Comparison of ENCODE assay signal across 12 cellular contexts in the genomic region with DNA sequence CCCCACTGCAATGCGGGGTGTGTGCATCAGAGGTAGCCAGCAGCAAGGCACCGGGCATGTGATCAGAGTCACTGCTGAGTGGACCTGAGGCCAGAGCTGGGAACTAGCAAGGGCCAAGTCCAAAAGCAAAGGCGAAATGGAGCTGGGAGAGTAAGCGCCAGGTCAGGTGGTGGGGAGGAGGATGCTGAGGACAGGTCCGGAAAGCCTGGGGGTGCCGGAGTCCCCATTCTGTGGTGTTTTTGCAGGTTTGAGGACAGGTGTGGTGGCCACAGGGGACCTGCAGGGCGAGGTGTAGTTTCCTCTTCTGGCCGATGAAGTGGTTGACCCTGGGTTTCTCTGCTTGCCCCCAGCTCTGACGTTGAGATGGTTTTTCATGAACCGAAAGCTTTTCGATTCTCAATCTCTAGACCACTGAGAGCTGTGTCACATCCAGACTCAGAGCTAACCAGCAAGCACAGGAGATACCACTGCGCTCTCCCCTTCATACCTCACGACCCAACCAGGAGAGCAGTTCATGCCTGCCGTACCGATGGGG. TPM values are rescaled to one million over a fixed set of nuclear protein-coding genes. Genes with fewer than 3 reads are reported as not detected.
DNase-seq lines count a peak whose midpoint lies in the region; ATAC-seq and TF ChIP-seq lines count a peak whose summit lies in the region.
"Had no signal": no experiment of that assay in that cellular context is flagged by ENCODE, and none has a peak within 500 bp of the region (broad histone marks: within the 10 kb centered on the region; RNA-seq: fewer than 3 reads in every experiment).

No MANE protein-coding gene starts in this region.

- no peaks in the 10 kb centered on the region for H3K36me3 ChIP-seq in BLaER1
- no peaks in the 10 kb centered on the region for H3K36me3 ChIP-seq in smooth muscle cell (ENCODE audit: low read depth)
- H3K36me3 ChIP-seq: ascending aorta, sigmoid colon had no signal

- no peaks in the 10 kb centered on the region for H3F3A ChIP-seq in smooth muscle cell (ENCODE audit: low read depth)

- no peak overlapping the region for H2AFZ ChIP-seq in smooth muscle cell (ENCODE audit: low read depth)

- H3K27ac ChIP-seq in BLaER1 (no peak overlapping the region), smooth muscle cell (ENCODE audit: low read depth) (no peak overlapping the region)
- H3K27ac ChIP-seq: ascending aorta, sigmoid colon had no signal

- DNase-seq in GM19238 (ENCODE audit: insufficient read length, low spot score) (peak; percentile 65), CD14-positive monocyte (ENCODE audit: low spot score) (no peak), CD1c-positive myeloid dendritic cell (ENCODE audit: extremely low spot score) (no peak), NCI-H748 (lab: John Stamatoyannopoulos, UW; ENCODE audit: unreplicated experiment) (no peak), smooth muscle cell (lab: John Stamatoyannopoulos, UW; ENCODE audit: unreplicated experiment) (no peak)
- DNase-seq: activated CD4-positive, alpha-beta memory T cell treated with anti-CD3 and anti-CD28 coated beads for 36 hours; KBM-7; sigmoid colon had no signal

- peaks cover 32% of the 10 kb centered on the region for H3K4me1 Mint-ChIP-seq in CD14-positive monocyte

- no peak for TF ChIP-seq CTCF in CD14-positive monocyte (IDR thresholded peaks at IDR 0.05)
- no peak for TF ChIP-seq CTCF in smooth muscle cell (IDR thresholded peaks at IDR 0.05; ENCODE audit: borderline replicate concordance, insufficient read depth, poor library complexity, severe bottlenecking)

- no peaks in the 10 kb centered on the region for H3K79me2 ChIP-seq in smooth muscle cell (ENCODE audit: low read depth)

- no peaks in the 10 kb centered on the region for H4K20me1 ChIP-seq in BLaER1
- H4K20me1 ChIP-seq in smooth muscle cell (ENCODE audit: low read depth) = no peaks in the 10 kb centered on the region

- H3K27me3 ChIP-seq in BLaER1 (no peaks in the 10 kb centered on the region), smooth muscle cell (ENCODE audit: low read depth) (peaks cover 13% of the 10 kb centered on the region)
- H3K27me3 ChIP-seq: ascending aorta, sigmoid colon had no signal

- 91% methylated on average over 15 of the region's 15 CpGs for WGBS in smooth muscle cell (ENCODE audit: low lambda C conversion rate)

- no peaks in the 10 kb centered on the region for H3K36me3 Mint-ChIP-seq in CD14-positive monocyte
- H3K36me3 Mint-ChIP-seq: activated CD4-positive, alpha-beta memory T cell treated with anti-CD3 and anti-CD28 coated beads for 36 hours had no signal

- H3K27ac Mint-ChIP-seq in CD14-positive monocyte = no peak overlapping the region
- H3K27ac Mint-ChIP-seq: activated CD4-positive, alpha-beta memory T cell treated with anti-CD3 and anti-CD28 coated beads for 36 hours had no signal

- H3K9me3 ChIP-seq in BLaER1 (no peaks in the 10 kb centered on the region), smooth muscle cell (replicated peaks; ENCODE audit: low read depth) (no peaks in the 10 kb centered on the region)
- H3K9me3 ChIP-seq: ascending aorta, sigmoid colon had no signal

- H3K4me2 ChIP-seq in BLaER1 = peak overlapping the region; percentile 3; the same call in 1 of the 2 replicates
- H3K4me2 ChIP-seq in smooth muscle cell = no peak overlapping the region

- peaks cover 0 to 1% (median 0%) of the 10 kb centered on the region in 7 donors for H3K9me3 Mint-ChIP-seq in CD14-positive monocyte
- H3K9me3 Mint-ChIP-seq: activated CD4-positive, alpha-beta memory T cell treated with anti-CD3 and anti-CD28 coated beads for 36 hours had no signal

- no peak overlapping the region for H3K4me3 Mint-ChIP-seq in CD14-positive monocyte
- H3K4me3 Mint-ChIP-seq: activated CD4-positive, alpha-beta memory T cell treated with anti-CD3 and anti-CD28 coated beads for 36 hours had no signal

- H3K27me3 Mint-ChIP-seq in CD14-positive monocyte (ENCODE audit: low read depth in 3 of 3) = peaks cover 12 to 18% (median 14%) of the 10 kb centered on the region in 3 donors

- ATAC-seq in HG02763 (IDR thresholded peaks at IDR 0.05; ENCODE audit: unreplicated experiment) = peak; percentile 83
- peak; percentile 63 for ATAC-seq in HG03565 (IDR thresholded peaks at IDR 0.05; ENCODE audit: unreplicated experiment)

- intact Hi-C loops in CD14-positive monocyte (cut with micrococcal nuclease) = no loop called here

- H3K4me1 ChIP-seq in BLaER1 (peaks cover 61% of the 10 kb centered on the region), smooth muscle cell (ENCODE audit: low read depth) (peaks cover 18% of the 10 kb centered on the region)

- H3K4me3 ChIP-seq in BLaER1 = no peak overlapping the region
- no peak overlapping the region for H3K4me3 ChIP-seq in smooth muscle cell
- H3K4me3 ChIP-seq: ascending aorta, sigmoid colon had no signal

- H3K9ac ChIP-seq in BLaER1 = no peak overlapping the region
- H3K9ac ChIP-seq in smooth muscle cell (ENCODE audit: low read depth) = no peak overlapping the region

RNA-seq across cellular contexts. Expression of gene HES1, which starts 35.0 kb away (rescaled TPM):
- polyA plus RNA-seq in CD14-positive monocyte = under 1 TPM; 0.17 to 0.26 TPM
- total RNA-seq in smooth muscle cell = 69.5 and 96.8 TPM in 2 replicates
- 52.0 and 59.9 TPM in 2 replicates for polyA plus RNA-seq in smooth muscle cell

Comparison
In these comparisons a context has a peak if more than half of its experiments do, and no peak if none do; other contexts are left out.
1. RNA of gene HES1, which starts 35.0 kb away (polyA plus RNA-seq): 52.0 to 59.9 TPM in smooth muscle cell; 0.17 to 0.26 TPM in CD14-positive monocyte; every median in the first group is over 10 times any median in the second.